Comparison of ENCODE assay signal across 1 cellular context in genomic region chr3:10115326-10116137, GRCh38.
TF ChIP-seq lines count a peak whose summit lies in the region.

Gene BRK1, plus strand, starts transcription at chr3:10115675. Its CDS starts 27 bp downstream, at chr3:10115702.

TF ChIP-seq in K562, 482 proteins besides CTCF, POLR2A, EP300 and RAD21 (continued from another document and continues in another):
- TF ChIP-seq MGA (IDR thresholded peaks at IDR 0.05) (peak; percentile 93), DIDO1 (tag; IDR thresholded peaks at IDR 0.05; ENCODE audit: low read depth) (no peak), BCOR (IDR thresholded peaks at IDR 0.05) (no peak), ZBTB40 (IDR thresholded peaks at IDR 0.05) (peak; percentile 57), ZBTB40 (CRISPR knock-in tag; IDR thresholded peaks at IDR 0.05) (no peak), IFI16 (CRISPR knock-in tag; IDR thresholded peaks at IDR 0.05) (no peak), ZHX1 (conservative IDR thresholded peaks at IDR 0.05; ENCODE audit: low read length) (no peak), GATA2 (CRISPR knock-in tag; IDR thresholded peaks at IDR 0.05) (no peak; the same call in 1 of the 2 replicates), HMG20A (CRISPR knock-in tag; conservative IDR thresholded peaks at IDR 0.05) (no peak), TRIM28 (IDR thresholded peaks at IDR 0.05) (peak; percentile 13; the same call in 1 of the 2 replicates), HMGN3 (IDR thresholded peaks at IDR 0.05; ENCODE audit: borderline replicate concordance, extremely low read depth, insufficient read length, low read depth, low read length) (peak; percentile 80), TRIM25 (IDR thresholded peaks at IDR 0.05; ENCODE audit: borderline replicate concordance) (no peak), CBX8 (IDR thresholded peaks at IDR 0.05; ENCODE audit: borderline replicate concordance, extremely low read depth, low read depth, low read length, poor library complexity, severe bottlenecking) (no peak), E2F1 (CRISPR knock-in tag; IDR thresholded peaks at IDR 0.05) (peak; percentile 70), SETDB1 (IDR thresholded peaks at IDR 0.05; ENCODE audit: low read length) (peak; percentile 79), STAT5A (IDR thresholded peaks at IDR 0.05; ENCODE audit: borderline replicate concordance, low read length) (no peak), RFX1 (IDR thresholded peaks at IDR 0.05) (no peak), NELFE (IDR thresholded peaks at IDR 0.05; ENCODE audit: insufficient read depth, insufficient read length) (no peak), MCM7 (IDR thresholded peaks at IDR 0.05) (no peak), DMBX1 (CRISPR knock-in tag; IDR thresholded peaks at IDR 0.05; ENCODE audit: borderline replicate concordance) (peak; percentile 55; the same call in 1 of the 2 replicates), ZNF217 (CRISPR knock-in tag; IDR thresholded peaks at IDR 0.05) (no peak), ZNF764 (CRISPR knock-in tag; IDR thresholded peaks at IDR 0.05; ENCODE audit: low read depth) (no peak), RUNX1 (IDR thresholded peaks at IDR 0.05; ENCODE audit: low read depth) (no peak), C11orf30 (IDR thresholded peaks at IDR 0.05; ENCODE audit: low read depth) (peak; percentile 76), HIVEP1 (CRISPR knock-in tag; IDR thresholded peaks at IDR 0.05) (0 out of 2 replicates have a peak, but pooled peaks have one; percentile 22), TOE1 (IDR thresholded peaks at IDR 0.05; ENCODE audit: borderline replicate concordance) (0 out of 2 replicates have a peak, but pooled peaks have one; percentile 17), TOE1 (CRISPR knock-in tag; IDR thresholded peaks at IDR 0.05; ENCODE audit: borderline replicate concordance, low read depth) (no peak; the same call in 1 of the 2 replicates), ZNF436 (CRISPR knock-in tag; IDR thresholded peaks at IDR 0.05) (no peak), ZNF384 (IDR thresholded peaks at IDR 0.05; ENCODE audit: low read depth, low read length) (peak; percentile 49; the same call in 1 of the 2 replicates)
